In the genomic region with DNA sequence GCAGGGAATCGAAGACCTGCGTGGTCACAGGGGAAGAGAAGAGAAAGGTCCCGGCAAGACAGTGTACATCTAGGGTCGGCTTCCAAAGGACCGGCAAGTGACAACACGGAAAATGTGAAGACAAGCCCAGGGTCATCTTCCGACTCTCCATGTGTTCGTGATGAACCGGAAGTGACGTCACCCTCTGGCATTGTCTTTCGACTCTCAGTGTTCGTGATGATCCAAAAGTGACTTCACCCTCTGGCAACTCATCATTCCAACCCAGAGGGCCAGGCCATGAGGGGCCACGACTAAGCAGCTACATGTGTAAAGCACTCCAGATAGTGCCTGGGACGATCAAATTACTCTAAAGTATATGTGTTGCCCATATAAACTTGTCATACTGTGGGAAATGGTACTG, we compare ENCODE assay signal across 29 cellular contexts.
DNase-seq lines count a peak whose midpoint lies in the region; ATAC-seq and TF ChIP-seq lines count a peak whose summit lies in the region.
"Had no signal": no experiment of that assay in that cellular context is flagged by ENCODE, and none has a peak within 500 bp of the region (broad histone marks: within the 10 kb centered on the region; RNA-seq: fewer than 3 reads in every experiment).

No MANE protein-coding gene starts in this region.

- 66 to 70% methylated on average over 14 of the region's 14 CpGs for WGBS in testis, 2 donors

- no peak overlapping the region for H3K27ac Mint-ChIP-seq in activated T-cell treated with anti-CD3 and anti-CD28 coated beads, Interleukin-2, amount 50 U/mL, for 24 hours
- H3K27ac Mint-ChIP-seq: activated CD8-positive, alpha-beta T cell treated with anti-CD3 and anti-CD28 coated beads, Interleukin-2, amount 10 ng/mL, durations not matched to agents 7 days and 5 days; CD4-positive, alpha-beta memory T cell; neural progenitor cell; progenitor cell of endocrine pancreas had no signal

- no peaks in the 10 kb centered on the region for H3K27me3 ChIP-seq in testis
- H3K27me3 ChIP-seq: colonic mucosa, neural progenitor cell had no signal

- no peaks in the 10 kb centered on the region for H3K9me3 Mint-ChIP-seq in activated T-cell treated with anti-CD3 and anti-CD28 coated beads, Interleukin-2, amount 50 U/mL, for 24 hours

- TF ChIP-seq CTCF in foreskin fibroblast (IDR thresholded peaks at IDR 0.05; ENCODE audit: low read depth, low read length) (no peak), testis (IDR thresholded peaks at IDR 0.05) (no peak)

- no peak overlapping the region for H3K4me3 ChIP-seq in foreskin fibroblast (ENCODE audit: low read depth in 1 of 2, low read length in 2 of 2)
- peak overlapping the region in 1 of 2 donors; percentile 18 for H3K4me3 ChIP-seq in testis
- H3K4me3 ChIP-seq: colonic mucosa, lung, neural progenitor cell had no signal

- no peak overlapping the region for H3K4me3 Mint-ChIP-seq in activated T-cell treated with anti-CD3 and anti-CD28 coated beads, Interleukin-2, amount 50 U/mL, for 24 hours
- H3K4me3 Mint-ChIP-seq: activated CD8-positive, alpha-beta T cell treated with anti-CD3 and anti-CD28 coated beads, Interleukin-2, amount 10 ng/mL, durations not matched to agents 7 days and 5 days; brain; CD4-positive, alpha-beta memory T cell; neural progenitor cell had no signal

- peak; percentile 36 for DNase-seq in EH (ENCODE audit: low read depth)
- peak; percentile 69 for DNase-seq in M059J (ENCODE audit: low read depth)
- DNase-seq in foreskin fibroblast = peak; percentile 72 to 77
- peak; percentile 41 for DNase-seq in testis
- no peak for DNase-seq in activated T-cell treated with anti-CD3 and anti-CD28 coated beads, Interleukin-2, amount 50 U/mL, for 24 hours
- DNase-seq: activated CD4-positive, CD25-positive, alpha-beta regulatory T cell treated with anti-CD3 and anti-CD28 coated beads, Interleukin-2, amount 50 U/mL, for 72 hours; activated CD8-positive, alpha-beta T cell treated with anti-CD3 and anti-CD28 coated beads, Interleukin-2, amount 10 ng/mL, durations not matched to agents 7 days and 5 days; activated gamma-delta T cell; activated T-cell treated with anti-CD3 and anti-CD28 coated beads for 4 hours; AML-193; CD4-positive, alpha-beta memory T cell; colonic mucosa; glutamatergic neuron; KG1; kidney; NCI-H1436; NCI-H510A; NK-92 treated with Interleukin-12 subunit alpha and Interleukin-12 subunit beta, amount 100 ng/mL, for 24 hours; small intestine; stimulated activated CD4-positive, alpha-beta T cell treated with anti-CD3 and anti-CD28 coated beads, Interleukin-1b, Interleukin-23, amount 100 ng/mL, for 48 hours; substantia nigra had no signal

- ATAC-seq in GM19328 (IDR thresholded peaks at IDR 0.05; ENCODE audit: unreplicated experiment) = no peak
- no peak for ATAC-seq in GM18870 (IDR thresholded peaks at IDR 0.05; ENCODE audit: unreplicated experiment)
- ATAC-seq: activated CD8-positive, alpha-beta T cell treated with anti-CD3 and anti-CD28 coated beads, Interleukin-2, amount 10 ng/mL, durations not matched to agents 7 days and 5 days; esophagus mucosa; Panc1 had no signal

- H3K36me3 Mint-ChIP-seq in activated T-cell treated with anti-CD3 and anti-CD28 coated beads, Interleukin-2, amount 50 U/mL, for 24 hours (ENCODE audit: low read depth) = no peaks in the 10 kb centered on the region
- H3K36me3 Mint-ChIP-seq: brain; CD4-positive, alpha-beta memory T cell; neural progenitor cell had no signal

- no peak overlapping the region for H3K27ac ChIP-seq in testis
- H3K27ac ChIP-seq: colonic mucosa, neural progenitor cell had no signal

- intact Hi-C loops in testis (cut with DNase I; ENCODE audit: low total_unique reads) = no loop called here

- no peaks in the 10 kb centered on the region for H3K4me1 Mint-ChIP-seq in activated T-cell treated with anti-CD3 and anti-CD28 coated beads, Interleukin-2, amount 50 U/mL, for 24 hours (ENCODE audit: low read depth)
- H3K4me1 Mint-ChIP-seq: CD4-positive, alpha-beta memory T cell had no signal

- H3K36me3 ChIP-seq in testis (ENCODE audit: low read depth, missing control alignments) = no peaks in the 10 kb centered on the region
- H3K36me3 ChIP-seq: colonic mucosa, neural progenitor cell had no signal

- peaks cover 49% of the 10 kb centered on the region for H3K27me3 Mint-ChIP-seq in activated T-cell treated with anti-CD3 and anti-CD28 coated beads, Interleukin-2, amount 50 U/mL, for 24 hours
- H3K27me3 Mint-ChIP-seq: brain had no signal

- peaks cover under 1% of the 10 kb centered on the region for H3K4me1 ChIP-seq in testis
- H3K4me1 ChIP-seq: colonic mucosa, neural progenitor cell had no signal

- H3K9me3 ChIP-seq in testis = no peaks in the 10 kb centered on the region
- H3K9me3 ChIP-seq: colonic mucosa had no signal

- TF ChIP-seq POLR2A in testis (IDR thresholded peaks at IDR 0.05) = no peak
